In genomic region chr3:45097296-45097883, GRCh38 we compare ENCODE assay signal across 2 cellular contexts.
TF ChIP-seq lines count a peak whose summit lies in the region.

No MANE protein-coding gene starts in this region.

TF ChIP-seq in IMR-90, 13 proteins besides CTCF, POLR2A, EP300 and RAD21:
- TF ChIP-seq USF2 (IDR thresholded peaks at IDR 0.05; ENCODE audit: low read depth, low read length) (no peak), CHD1 (IDR thresholded peaks at IDR 0.05; ENCODE audit: low read depth, low read length) (no peak), MXI1 (IDR thresholded peaks at IDR 0.05; ENCODE audit: borderline replicate concordance, low read depth, low read length) (no peak), MAFK (IDR thresholded peaks at IDR 0.05; ENCODE audit: low read depth, low read length) (no peak), FOS (IDR thresholded peaks at IDR 0.05; ENCODE audit: low read depth, low read length) (no peak), ELK1 (IDR thresholded peaks at IDR 0.05; ENCODE audit: borderline replicate concordance, low read depth, low read length) (no peak), MAZ (IDR thresholded peaks at IDR 0.05; ENCODE audit: borderline replicate concordance, low read depth, low read length) (no peak), BHLHE40 (IDR thresholded peaks at IDR 0.05; ENCODE audit: low read depth, low read length) (no peak), RCOR1 (IDR thresholded peaks at IDR 0.05; ENCODE audit: insufficient replicate concordance, low read length) (no peak), RFX5 (IDR thresholded peaks at IDR 0.05; ENCODE audit: low read depth, low read length) (no peak), SMC3 (IDR thresholded peaks at IDR 0.05; ENCODE audit: low read depth, low read length) (no peak), CEBPB (IDR thresholded peaks at IDR 0.05; ENCODE audit: low read depth, low read length) (no peak), NFE2L2 (IDR thresholded peaks at IDR 0.05; ENCODE audit: low read depth, low read length) (no peak)

TF ChIP-seq in K562, 482 proteins besides CTCF, POLR2A, EP300 and RAD21:
- no peak for TF ChIP-seq ZFP30 (CRISPR knock-in tag; IDR thresholded peaks at IDR 0.05; ENCODE audit: borderline replicate concordance)
- TF ChIP-seq GTF2E2 (tag; IDR thresholded peaks at IDR 0.05), result 0 out of 2 replicates have a peak, but pooled peaks have one; percentile 21
- TF ChIP-seq ZNF384 (IDR thresholded peaks at IDR 0.05; ENCODE audit: low read depth, low read length), result peak; percentile 91
- TF ChIP-seq CXXC5 (CRISPR knock-in tag; IDR thresholded peaks at IDR 0.05), result 0 out of 2 replicates have a peak, but pooled peaks have one; percentile 31
- TF ChIP-seq PTRF (tag; IDR thresholded peaks at IDR 0.05), result 0 out of 2 replicates have a peak, but pooled peaks have one; percentile 1
- TF ChIP-seq WHSC1 (IDR thresholded peaks at IDR 0.05; ENCODE audit: low read length), result no peak
- TF ChIP-seq, protein P1, sequence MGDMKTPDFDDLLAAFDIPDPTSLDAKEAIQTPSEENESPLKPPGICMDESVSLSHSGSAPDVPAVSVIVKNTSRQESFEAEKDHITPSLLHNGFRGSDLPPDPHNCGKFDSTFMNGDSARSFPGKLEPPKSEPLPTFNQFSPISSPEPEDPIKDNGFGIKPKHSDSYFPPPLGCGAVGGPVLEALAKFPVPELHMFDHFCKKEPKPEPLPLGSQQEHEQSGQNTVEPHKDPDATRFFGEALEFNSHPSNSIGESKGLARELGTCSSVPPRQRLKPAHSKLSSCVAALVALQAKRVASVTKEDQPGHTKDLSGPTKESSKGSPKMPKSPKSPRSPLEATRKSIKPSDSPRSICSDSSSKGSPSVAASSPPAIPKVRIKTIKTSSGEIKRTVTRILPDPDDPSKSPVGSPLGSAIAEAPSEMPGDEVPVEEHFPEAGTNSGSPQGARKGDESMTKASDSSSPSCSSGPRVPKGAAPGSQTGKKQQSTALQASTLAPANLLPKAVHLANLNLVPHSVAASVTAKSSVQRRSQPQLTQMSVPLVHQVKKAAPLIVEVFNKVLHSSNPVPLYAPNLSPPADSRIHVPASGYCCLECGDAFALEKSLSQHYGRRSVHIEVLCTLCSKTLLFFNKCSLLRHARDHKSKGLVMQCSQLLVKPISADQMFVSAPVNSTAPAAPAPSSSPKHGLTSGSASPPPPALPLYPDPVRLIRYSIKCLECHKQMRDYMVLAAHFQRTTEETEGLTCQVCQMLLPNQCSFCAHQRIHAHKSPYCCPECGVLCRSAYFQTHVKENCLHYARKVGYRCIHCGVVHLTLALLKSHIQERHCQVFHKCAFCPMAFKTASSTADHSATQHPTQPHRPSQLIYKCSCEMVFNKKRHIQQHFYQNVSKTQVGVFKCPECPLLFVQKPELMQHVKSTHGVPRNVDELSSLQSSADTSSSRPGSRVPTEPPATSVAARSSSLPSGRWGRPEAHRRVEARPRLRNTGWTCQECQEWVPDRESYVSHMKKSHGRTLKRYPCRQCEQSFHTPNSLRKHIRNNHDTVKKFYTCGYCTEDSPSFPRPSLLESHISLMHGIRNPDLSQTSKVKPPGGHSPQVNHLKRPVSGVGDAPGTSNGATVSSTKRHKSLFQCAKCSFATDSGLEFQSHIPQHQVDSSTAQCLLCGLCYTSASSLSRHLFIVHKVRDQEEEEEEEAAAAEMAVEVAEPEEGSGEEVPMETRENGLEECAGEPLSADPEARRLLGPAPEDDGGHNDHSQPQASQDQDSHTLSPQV (IDR thresholded peaks at IDR 0.05), result 0 out of 2 replicates have a peak, but pooled peaks have one; percentile 31
- TF ChIP-seq ZNF766 (CRISPR knock-in tag; conservative IDR thresholded peaks at IDR 0.05), result 0 out of 2 replicates have a peak, but pooled peaks have one; percentile 19
- TF ChIP-seq NR2C2 (CRISPR knock-in tag; IDR thresholded peaks at IDR 0.05), result no peak
- peak; percentile 28; the same call in 1 of the 2 replicates for TF ChIP-seq NR2C2 (tag; IDR thresholded peaks at IDR 0.05)
- peak; percentile 54 for TF ChIP-seq MEIS2 (IDR thresholded peaks at IDR 0.05; ENCODE audit: partially characterized antibody)
- no peak for TF ChIP-seq PBX2 (CRISPR knock-in tag; IDR thresholded peaks at IDR 0.05; ENCODE audit: low read depth)
- TF ChIP-seq PBX2 (tag; conservative IDR thresholded peaks at IDR 0.05; ENCODE audit: low read depth), result peak; percentile 73
- TF ChIP-seq, protein P2, sequence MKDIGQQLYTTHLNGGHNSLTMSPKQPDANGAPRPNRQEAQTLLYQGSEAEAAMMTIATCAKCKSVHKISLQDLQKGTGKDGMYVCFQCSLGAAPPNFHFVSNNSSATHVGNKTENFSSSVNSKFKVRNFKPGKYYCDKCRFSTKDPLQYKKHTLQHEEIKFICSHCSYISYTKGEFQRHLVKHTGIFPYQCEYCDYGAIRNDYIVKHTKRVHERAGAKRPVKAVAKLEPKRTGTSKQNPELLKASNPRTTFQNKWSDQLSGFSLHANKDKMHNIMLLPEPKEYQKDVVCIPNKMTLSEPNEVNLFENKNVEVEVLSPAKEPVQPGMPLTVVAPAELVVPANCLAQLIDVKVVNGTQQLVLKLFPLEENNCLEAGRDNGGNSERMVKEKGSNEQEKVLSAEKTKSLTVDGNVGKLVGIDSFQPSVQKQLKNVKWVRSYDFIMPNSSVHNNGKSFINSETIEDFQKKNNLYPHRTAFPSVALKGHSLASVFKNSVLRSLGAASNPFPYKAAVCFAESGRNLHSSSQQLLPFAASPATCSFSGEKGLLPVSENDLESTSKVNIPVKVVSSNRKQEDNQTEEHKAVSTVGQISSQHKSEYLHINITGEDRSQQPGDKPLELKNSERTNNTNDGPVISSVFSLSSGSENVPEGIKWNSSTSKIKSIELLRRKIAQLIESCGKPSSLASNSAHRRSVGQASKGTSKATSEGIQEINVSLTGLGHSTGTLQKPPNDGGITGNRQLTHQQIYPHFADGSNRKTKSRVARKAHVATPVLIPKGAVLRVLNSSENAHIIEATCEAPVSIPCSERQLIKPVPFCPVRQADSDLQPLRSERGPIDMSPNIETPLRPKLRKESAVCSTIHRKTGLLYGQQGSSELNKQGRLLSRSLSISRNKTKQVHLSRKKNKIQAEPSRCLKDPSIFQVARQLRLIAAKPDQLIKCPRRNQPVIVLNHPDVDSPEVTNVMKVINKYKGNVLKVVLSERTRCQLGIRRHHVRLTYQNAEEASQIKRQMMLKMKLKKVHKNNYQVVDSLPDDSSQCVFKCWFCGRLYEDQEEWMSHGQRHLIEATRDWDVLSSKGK (CRISPR knock-in tag; IDR thresholded peaks at IDR 0.05), result no peak
- peak; percentile 37; the same call in 1 of the 2 replicates for TF ChIP-seq SMAD4 (CRISPR knock-in tag; conservative IDR thresholded peaks at IDR 0.05)
- 0 out of 2 replicates have a peak, but pooled peaks have one; percentile 9 for TF ChIP-seq PKNOX1 (IDR thresholded peaks at IDR 0.05)
- TF ChIP-seq CEBPG (CRISPR knock-in tag; IDR thresholded peaks at IDR 0.05), result no peak
- no peak for TF ChIP-seq CEBPG (tag; conservative IDR thresholded peaks at IDR 0.05 in 1 of 2, IDR thresholded peaks at IDR 0.05 in 1 of 2)
- TF ChIP-seq ZBTB40 (IDR thresholded peaks at IDR 0.05), result peak; percentile 78
- no peak for TF ChIP-seq ZBTB40 (CRISPR knock-in tag; IDR thresholded peaks at IDR 0.05)
